Comparison of ENCODE assay signal across 1 cellular context in the genomic region with DNA sequence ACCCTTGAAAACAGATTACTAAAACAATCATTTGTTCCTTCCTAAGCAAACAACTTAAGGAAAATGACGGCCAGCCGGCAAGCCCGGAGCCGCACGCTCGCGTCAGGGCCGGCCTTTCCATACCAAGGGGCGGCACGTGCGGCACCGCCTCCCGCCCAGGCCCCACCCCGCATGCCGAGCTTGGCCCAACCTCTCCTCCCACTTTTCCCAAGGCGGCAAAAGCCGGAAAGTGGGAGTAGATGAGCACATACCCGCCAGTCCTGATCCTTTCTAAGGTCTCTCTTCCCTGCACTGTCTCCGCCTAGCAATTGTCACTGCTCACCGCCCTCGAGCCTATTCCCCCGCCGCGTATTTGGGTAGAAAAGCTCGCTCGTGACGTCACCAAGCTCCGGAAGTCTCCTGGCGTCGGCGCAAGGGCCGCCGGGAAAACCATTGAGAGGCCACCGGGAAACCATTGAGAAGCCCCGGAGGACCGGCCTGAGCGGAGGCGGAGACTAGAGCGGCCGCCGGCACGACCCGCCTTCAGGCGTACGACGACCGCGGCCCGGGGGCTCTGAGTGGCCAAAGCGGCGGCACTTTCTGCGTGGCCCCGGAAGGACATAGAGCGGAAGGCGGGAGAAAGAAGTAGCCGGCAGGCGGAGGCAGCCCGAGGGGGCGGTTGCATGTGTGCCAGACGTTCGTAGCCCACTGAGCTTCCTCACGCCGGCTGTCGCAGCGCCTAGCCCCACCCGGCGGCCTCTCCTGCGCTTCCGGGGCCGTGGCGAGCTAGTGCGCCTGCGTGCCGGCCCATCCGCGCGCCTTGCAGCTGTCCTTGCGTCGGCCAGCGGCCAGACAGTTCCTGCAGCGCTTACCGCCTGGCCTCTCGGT.
TF ChIP-seq lines count a peak whose summit lies in the region.

A gene with protein sequence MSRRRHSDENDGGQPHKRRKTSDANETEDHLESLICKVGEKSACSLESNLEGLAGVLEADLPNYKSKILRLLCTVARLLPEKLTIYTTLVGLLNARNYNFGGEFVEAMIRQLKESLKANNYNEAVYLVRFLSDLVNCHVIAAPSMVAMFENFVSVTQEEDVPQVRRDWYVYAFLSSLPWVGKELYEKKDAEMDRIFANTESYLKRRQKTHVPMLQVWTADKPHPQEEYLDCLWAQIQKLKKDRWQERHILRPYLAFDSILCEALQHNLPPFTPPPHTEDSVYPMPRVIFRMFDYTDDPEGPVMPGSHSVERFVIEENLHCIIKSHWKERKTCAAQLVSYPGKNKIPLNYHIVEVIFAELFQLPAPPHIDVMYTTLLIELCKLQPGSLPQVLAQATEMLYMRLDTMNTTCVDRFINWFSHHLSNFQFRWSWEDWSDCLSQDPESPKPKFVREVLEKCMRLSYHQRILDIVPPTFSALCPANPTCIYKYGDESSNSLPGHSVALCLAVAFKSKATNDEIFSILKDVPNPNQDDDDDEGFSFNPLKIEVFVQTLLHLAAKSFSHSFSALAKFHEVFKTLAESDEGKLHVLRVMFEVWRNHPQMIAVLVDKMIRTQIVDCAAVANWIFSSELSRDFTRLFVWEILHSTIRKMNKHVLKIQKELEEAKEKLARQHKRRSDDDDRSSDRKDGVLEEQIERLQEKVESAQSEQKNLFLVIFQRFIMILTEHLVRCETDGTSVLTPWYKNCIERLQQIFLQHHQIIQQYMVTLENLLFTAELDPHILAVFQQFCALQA (plus strand): TSS at position 830 of the 867 bp plus-strand sequence. CDS start 61 bp downstream, outside the sequence.
A gene (minus strand): TSS at position 377 of the 867 bp plus-strand sequence. CDS start 5,806 bp downstream, outside the sequence.

TF ChIP-seq in K562, 482 proteins besides CTCF, POLR2A, EP300 and RAD21 (continued from another document and continues in another):
- TF ChIP-seq, protein P1, sequence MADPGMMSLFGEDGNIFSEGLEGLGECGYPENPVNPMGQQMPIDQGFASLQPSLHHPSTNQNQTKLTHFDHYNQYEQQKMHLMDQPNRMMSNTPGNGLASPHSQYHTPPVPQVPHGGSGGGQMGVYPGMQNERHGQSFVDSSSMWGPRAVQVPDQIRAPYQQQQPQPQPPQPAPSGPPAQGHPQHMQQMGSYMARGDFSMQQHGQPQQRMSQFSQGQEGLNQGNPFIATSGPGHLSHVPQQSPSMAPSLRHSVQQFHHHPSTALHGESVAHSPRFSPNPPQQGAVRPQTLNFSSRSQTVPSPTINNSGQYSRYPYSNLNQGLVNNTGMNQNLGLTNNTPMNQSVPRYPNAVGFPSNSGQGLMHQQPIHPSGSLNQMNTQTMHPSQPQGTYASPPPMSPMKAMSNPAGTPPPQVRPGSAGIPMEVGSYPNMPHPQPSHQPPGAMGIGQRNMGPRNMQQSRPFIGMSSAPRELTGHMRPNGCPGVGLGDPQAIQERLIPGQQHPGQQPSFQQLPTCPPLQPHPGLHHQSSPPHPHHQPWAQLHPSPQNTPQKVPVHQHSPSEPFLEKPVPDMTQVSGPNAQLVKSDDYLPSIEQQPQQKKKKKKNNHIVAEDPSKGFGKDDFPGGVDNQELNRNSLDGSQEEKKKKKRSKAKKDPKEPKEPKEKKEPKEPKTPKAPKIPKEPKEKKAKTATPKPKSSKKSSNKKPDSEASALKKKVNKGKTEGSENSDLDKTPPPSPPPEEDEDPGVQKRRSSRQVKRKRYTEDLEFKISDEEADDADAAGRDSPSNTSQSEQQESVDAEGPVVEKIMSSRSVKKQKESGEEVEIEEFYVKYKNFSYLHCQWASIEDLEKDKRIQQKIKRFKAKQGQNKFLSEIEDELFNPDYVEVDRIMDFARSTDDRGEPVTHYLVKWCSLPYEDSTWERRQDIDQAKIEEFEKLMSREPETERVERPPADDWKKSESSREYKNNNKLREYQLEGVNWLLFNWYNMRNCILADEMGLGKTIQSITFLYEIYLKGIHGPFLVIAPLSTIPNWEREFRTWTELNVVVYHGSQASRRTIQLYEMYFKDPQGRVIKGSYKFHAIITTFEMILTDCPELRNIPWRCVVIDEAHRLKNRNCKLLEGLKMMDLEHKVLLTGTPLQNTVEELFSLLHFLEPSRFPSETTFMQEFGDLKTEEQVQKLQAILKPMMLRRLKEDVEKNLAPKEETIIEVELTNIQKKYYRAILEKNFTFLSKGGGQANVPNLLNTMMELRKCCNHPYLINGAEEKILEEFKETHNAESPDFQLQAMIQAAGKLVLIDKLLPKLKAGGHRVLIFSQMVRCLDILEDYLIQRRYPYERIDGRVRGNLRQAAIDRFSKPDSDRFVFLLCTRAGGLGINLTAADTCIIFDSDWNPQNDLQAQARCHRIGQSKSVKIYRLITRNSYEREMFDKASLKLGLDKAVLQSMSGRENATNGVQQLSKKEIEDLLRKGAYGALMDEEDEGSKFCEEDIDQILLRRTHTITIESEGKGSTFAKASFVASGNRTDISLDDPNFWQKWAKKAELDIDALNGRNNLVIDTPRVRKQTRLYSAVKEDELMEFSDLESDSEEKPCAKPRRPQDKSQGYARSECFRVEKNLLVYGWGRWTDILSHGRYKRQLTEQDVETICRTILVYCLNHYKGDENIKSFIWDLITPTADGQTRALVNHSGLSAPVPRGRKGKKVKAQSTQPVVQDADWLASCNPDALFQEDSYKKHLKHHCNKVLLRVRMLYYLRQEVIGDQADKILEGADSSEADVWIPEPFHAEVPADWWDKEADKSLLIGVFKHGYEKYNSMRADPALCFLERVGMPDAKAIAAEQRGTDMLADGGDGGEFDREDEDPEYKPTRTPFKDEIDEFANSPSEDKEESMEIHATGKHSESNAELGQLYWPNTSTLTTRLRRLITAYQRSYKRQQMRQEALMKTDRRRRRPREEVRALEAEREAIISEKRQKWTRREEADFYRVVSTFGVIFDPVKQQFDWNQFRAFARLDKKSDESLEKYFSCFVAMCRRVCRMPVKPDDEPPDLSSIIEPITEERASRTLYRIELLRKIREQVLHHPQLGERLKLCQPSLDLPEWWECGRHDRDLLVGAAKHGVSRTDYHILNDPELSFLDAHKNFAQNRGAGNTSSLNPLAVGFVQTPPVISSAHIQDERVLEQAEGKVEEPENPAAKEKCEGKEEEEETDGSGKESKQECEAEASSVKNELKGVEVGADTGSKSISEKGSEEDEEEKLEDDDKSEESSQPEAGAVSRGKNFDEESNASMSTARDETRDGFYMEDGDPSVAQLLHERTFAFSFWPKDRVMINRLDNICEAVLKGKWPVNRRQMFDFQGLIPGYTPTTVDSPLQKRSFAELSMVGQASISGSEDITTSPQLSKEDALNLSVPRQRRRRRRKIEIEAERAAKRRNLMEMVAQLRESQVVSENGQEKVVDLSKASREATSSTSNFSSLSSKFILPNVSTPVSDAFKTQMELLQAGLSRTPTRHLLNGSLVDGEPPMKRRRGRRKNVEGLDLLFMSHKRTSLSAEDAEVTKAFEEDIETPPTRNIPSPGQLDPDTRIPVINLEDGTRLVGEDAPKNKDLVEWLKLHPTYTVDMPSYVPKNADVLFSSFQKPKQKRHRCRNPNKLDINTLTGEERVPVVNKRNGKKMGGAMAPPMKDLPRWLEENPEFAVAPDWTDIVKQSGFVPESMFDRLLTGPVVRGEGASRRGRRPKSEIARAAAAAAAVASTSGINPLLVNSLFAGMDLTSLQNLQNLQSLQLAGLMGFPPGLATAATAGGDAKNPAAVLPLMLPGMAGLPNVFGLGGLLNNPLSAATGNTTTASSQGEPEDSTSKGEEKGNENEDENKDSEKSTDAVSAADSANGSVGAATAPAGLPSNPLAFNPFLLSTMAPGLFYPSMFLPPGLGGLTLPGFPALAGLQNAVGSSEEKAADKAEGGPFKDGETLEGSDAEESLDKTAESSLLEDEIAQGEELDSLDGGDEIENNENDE (IDR thresholded peaks at IDR 0.05; ENCODE audit: low read depth, low read length), result no peak
- TF ChIP-seq, protein P2, sequence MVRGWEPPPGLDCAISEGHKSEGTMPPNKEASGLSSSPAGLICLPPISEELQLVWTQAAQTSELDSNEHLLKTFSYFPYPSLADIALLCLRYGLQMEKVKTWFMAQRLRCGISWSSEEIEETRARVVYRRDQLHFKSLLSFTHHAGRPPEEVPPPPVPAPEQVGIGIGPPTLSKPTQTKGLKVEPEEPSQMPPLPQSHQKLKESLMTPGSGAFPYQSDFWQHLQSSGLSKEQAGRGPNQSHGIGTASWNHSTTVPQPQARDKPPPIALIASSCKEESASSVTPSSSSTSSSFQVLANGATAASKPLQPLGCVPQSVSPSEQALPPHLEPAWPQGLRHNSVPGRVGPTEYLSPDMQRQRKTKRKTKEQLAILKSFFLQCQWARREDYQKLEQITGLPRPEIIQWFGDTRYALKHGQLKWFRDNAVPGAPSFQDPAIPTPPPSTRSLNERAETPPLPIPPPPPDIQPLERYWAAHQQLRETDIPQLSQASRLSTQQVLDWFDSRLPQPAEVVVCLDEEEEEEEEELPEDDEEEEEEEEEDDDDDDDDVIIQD (CRISPR knock-in tag; IDR thresholded peaks at IDR 0.05), result no peak
- TF ChIP-seq ELF1 (tag; IDR thresholded peaks at IDR 0.05) (peak; percentile 96), XRCC3 (IDR thresholded peaks at IDR 0.05) (no peak), ZNF3 (CRISPR knock-in tag; IDR thresholded peaks at IDR 0.05) (no peak), MTA2 (IDR thresholded peaks at IDR 0.05; ENCODE audit: low read depth) (no peak; the same call in 1 of the 2 replicates), FOXM1 (IDR thresholded peaks at IDR 0.05; ENCODE audit: low read depth) (no peak), FOXM1 (CRISPR knock-in tag; IDR thresholded peaks at IDR 0.05; ENCODE audit: low read depth) (no peak), ZNF584 (CRISPR knock-in tag; IDR thresholded peaks at IDR 0.05; ENCODE audit: low read depth) (no peak), DDX20 (tag; IDR thresholded peaks at IDR 0.05; ENCODE audit: low read depth) (no peak), ZBED1 (IDR thresholded peaks at IDR 0.05) (no peak), PHF8 (IDR thresholded peaks at IDR 0.05; ENCODE audit: borderline replicate concordance, low read length) (peak; percentile 80), CBX3 (IDR thresholded peaks at IDR 0.05; ENCODE audit: borderline replicate concordance in 1 of 2, low read length in 2 of 2) (peak in 1 of 2 experiments; percentile 32; a peak in 1 of 3 replicates), THRAP3 (IDR thresholded peaks at IDR 0.05; ENCODE audit: borderline replicate concordance) (no peak)
- TF ChIP-seq, protein P3, sequence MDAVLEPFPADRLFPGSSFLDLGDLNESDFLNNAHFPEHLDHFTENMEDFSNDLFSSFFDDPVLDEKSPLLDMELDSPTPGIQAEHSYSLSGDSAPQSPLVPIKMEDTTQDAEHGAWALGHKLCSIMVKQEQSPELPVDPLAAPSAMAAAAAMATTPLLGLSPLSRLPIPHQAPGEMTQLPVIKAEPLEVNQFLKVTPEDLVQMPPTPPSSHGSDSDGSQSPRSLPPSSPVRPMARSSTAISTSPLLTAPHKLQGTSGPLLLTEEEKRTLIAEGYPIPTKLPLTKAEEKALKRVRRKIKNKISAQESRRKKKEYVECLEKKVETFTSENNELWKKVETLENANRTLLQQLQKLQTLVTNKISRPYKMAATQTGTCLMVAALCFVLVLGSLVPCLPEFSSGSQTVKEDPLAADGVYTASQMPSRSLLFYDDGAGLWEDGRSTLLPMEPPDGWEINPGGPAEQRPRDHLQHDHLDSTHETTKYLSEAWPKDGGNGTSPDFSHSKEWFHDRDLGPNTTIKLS (IDR thresholded peaks at IDR 0.05; ENCODE audit: borderline replicate concordance, low read depth), result peak; percentile 96
- TF ChIP-seq, protein P4, sequence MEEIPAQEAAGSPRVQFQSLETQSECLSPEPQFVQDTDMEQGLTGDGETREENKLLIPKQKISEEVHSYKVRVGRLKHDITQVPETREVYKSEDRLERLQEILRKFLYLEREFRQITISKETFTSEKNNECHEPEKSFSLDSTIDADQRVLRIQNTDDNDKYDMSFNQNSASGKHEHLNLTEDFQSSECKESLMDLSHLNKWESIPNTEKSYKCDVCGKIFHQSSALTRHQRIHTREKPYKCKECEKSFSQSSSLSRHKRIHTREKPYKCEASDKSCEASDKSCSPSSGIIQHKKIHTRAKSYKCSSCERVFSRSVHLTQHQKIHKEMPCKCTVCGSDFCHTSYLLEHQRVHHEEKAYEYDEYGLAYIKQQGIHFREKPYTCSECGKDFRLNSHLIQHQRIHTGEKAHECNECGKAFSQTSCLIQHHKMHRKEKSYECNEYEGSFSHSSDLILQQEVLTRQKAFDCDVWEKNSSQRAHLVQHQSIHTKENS (CRISPR knock-in tag; IDR thresholded peaks at IDR 0.05), result no peak
- TF ChIP-seq, protein P5, sequence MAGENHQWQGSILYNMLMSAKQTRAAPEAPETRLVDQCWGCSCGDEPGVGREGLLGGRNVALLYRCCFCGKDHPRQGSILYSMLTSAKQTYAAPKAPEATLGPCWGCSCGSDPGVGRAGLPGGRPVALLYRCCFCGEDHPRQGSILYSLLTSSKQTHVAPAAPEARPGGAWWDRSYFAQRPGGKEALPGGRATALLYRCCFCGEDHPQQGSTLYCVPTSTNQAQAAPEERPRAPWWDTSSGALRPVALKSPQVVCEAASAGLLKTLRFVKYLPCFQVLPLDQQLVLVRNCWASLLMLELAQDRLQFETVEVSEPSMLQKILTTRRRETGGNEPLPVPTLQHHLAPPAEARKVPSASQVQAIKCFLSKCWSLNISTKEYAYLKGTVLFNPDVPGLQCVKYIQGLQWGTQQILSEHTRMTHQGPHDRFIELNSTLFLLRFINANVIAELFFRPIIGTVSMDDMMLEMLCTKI (IDR thresholded peaks at IDR 0.05; ENCODE audit: partially characterized antibody), result no peak
- TF ChIP-seq, protein P6, sequence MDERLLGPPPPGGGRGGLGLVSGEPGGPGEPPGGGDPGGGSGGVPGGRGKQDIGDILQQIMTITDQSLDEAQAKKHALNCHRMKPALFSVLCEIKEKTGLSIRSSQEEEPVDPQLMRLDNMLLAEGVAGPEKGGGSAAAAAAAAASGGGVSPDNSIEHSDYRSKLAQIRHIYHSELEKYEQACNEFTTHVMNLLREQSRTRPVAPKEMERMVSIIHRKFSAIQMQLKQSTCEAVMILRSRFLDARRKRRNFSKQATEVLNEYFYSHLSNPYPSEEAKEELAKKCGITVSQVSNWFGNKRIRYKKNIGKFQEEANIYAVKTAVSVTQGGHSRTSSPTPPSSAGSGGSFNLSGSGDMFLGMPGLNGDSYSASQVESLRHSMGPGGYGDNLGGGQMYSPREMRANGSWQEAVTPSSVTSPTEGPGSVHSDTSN (CRISPR knock-in tag; IDR thresholded peaks at IDR 0.05; ENCODE audit: low read depth), result no peak
- TF ChIP-seq, protein P6 (tag; conservative IDR thresholded peaks at IDR 0.05; ENCODE audit: low read depth), result no peak
